In genomic region chr3:108088697-108089096, GRCh38 we compare ENCODE assay signal across 8 cellular contexts. TPM values are rescaled to one million over a fixed set of nuclear protein-coding genes. Genes with fewer than 3 reads are reported as not detected.
DNase-seq lines count a peak whose midpoint lies in the region; ATAC-seq, FAIRE-seq and TF ChIP-seq lines count a peak whose summit lies in the region.

No MANE protein-coding gene starts in this region.

- H3K36me3 ChIP-seq in keratinocyte (ENCODE audit: control insufficient read depth in 2 of 2, extremely low read depth in 1 of 2, insufficient read depth in 2 of 2, low read length in 2 of 2) (no peaks in the 10 kb centered on the region), urinary bladder (ENCODE audit: insufficient read depth) (no peaks in the 10 kb centered on the region)

- H3K23ac ChIP-seq in H9 (ENCODE audit: insufficient read length, low read depth, low read length), result no peak overlapping the region

- H2BK5ac ChIP-seq in H9 (ENCODE audit: insufficient read length, low read length), result no peak overlapping the region

- peak overlapping the region; percentile 99 for H3K4me3 Mint-ChIP-seq in activated CD4-positive, alpha-beta T cell treated with anti-CD3 and anti-CD28 coated beads, Interleukin-2, amount 10 ng/mL, durations not matched to agents 7 days and 5 days
- no peak overlapping the region for H3K4me3 Mint-ChIP-seq in H9

- peak overlapping the region; percentile 83 for H3K4me3 ChIP-seq in HL-60 (replicated peaks; ENCODE audit: insufficient read depth, low read length)
- peak overlapping the region; percentile 22 to 95 (median 41) for H3K4me3 ChIP-seq in keratinocyte (ENCODE audit: control insufficient read depth in 2 of 3, extremely low read depth in 1 of 3, insufficient read depth in 2 of 3, low read depth in 1 of 3, low read length in 3 of 3)
- peak overlapping the region; percentile 22 for H3K4me3 ChIP-seq in urinary bladder (ENCODE audit: low read depth, low read length)

- intact Hi-C loops in left colon (cut with DNase I, micrococcal nuclease), result no loop called here

- 23% methylated on average over 2 of the region's 2 CpGs for WGBS in urinary bladder
- no CpG with 5 or more reads among the region's 2 CpGs for WGBS in H9 (ENCODE audit: extremely low coverage, insufficient read length, low lambda C conversion rate)

- no peak overlapping the region for H3K18ac ChIP-seq in H9 (ENCODE audit: insufficient read length, low read depth, low read length)

- no peaks in the 10 kb centered on the region for H4K20me1 ChIP-seq in keratinocyte (ENCODE audit: control insufficient read depth, extremely low read depth, insufficient read depth, low read length)
- no peaks in the 10 kb centered on the region for H4K20me1 ChIP-seq in H9 (ENCODE audit: control insufficient read depth, insufficient read depth, insufficient read length)

- TF ChIP-seq CTCF in HL-60 (IDR thresholded peaks at IDR 0.05; ENCODE audit: insufficient read depth, low read length) (no peak), keratinocyte (optimal IDR thresholded peaks at IDR 0.05 in 1 of 3, IDR thresholded peaks at IDR 0.05 in 1 of 3, conservative IDR thresholded peaks at IDR 0.05 in 1 of 3; ENCODE audit: extremely low read depth in 1 of 3, insufficient read depth in 2 of 3, low read length in 3 of 3) (no peak), H9 (conservative IDR thresholded peaks at IDR 0.05) (no peak)

- CTCF ChIA-PET in activated CD4-positive, alpha-beta T cell treated with anti-CD3 and anti-CD28 coated beads, Interleukin-2, amount 10 ng/mL, durations not matched to agents 7 days and 5 days (lab: Charles Lee), result interaction anchor here (0.6 to 1.1 kb wide), 4 partner anchors 14 to 490 kb away, joined by 3 to 4 read pairs (median 3); no protein-coding TSS in a partner anchor

- no peak overlapping the region for H2BK15ac ChIP-seq in H9 (ENCODE audit: low read depth, low read length)

- no peak overlapping the region for H4K8ac ChIP-seq in H9 (replicated peaks; ENCODE audit: insufficient read length, low read depth, low read length)

- no peaks in the 10 kb centered on the region for H3K79me1 ChIP-seq in H9 (ENCODE audit: insufficient read depth, low read depth, low read length, poor library complexity, severe bottlenecking)

- H3K27me3 ChIP-seq in HL-60 (ENCODE audit: insufficient read depth, poor library complexity, severe bottlenecking), result no peaks in the 10 kb centered on the region
- H3K27me3 ChIP-seq in keratinocyte (ENCODE audit: control insufficient read depth, extremely low read depth, insufficient read depth, low read length), result no peaks in the 10 kb centered on the region
- H3K27me3 ChIP-seq in H9 (ENCODE audit: insufficient read depth, low read length), result peaks cover 3% of the 10 kb centered on the region; the same call in 1 of the 2 replicates

- no peak overlapping the region for H3K14ac ChIP-seq in H9 (ENCODE audit: insufficient read depth, low read length)

- no peak overlapping the region for H3T11ph ChIP-seq in H9 (ENCODE audit: low read length)

- H3K4me2 ChIP-seq in keratinocyte (ENCODE audit: control insufficient read depth, extremely low read depth, insufficient read depth, low read depth, low read length) (peak overlapping the region; percentile 97), H9 (ENCODE audit: insufficient read depth, insufficient read length, low read length) (no peak overlapping the region)

- FAIRE-seq in keratinocyte (lab: Jason Lieb, UNC), result no peak

- no peak overlapping the region for H2BK20ac ChIP-seq in H9 (ENCODE audit: low read depth, low read length, poor library complexity, severe bottlenecking)

- DNase-seq in EL (peak; percentile 57), HL-60 (ENCODE audit: low read depth in 1 of 2, low spot score in 1 of 2) (no peak), keratinocyte (ENCODE audit: low read depth, low spot score) (no peak), H9 (no peak), left colon (no peak)
- DNase-seq in activated CD4-positive, alpha-beta T cell treated with anti-CD3 and anti-CD28 coated beads, Interleukin-2, amount 10 ng/mL, durations not matched to agents 7 days and 5 days, result peak; percentile 61

- no peak overlapping the region for H2BK120ac ChIP-seq in H9 (ENCODE audit: low read depth, low read length, poor library complexity, severe bottlenecking)

- peaks cover 2% of the 10 kb centered on the region for H3K9me3 ChIP-seq in keratinocyte (ENCODE audit: control insufficient read depth, low read depth, low read length)
- H3K9me3 ChIP-seq in H9 (ENCODE audit: control insufficient read depth, low read depth, low read length), result no peaks in the 10 kb centered on the region

- H3K27ac ChIP-seq in HL-60 (replicated peaks), result peak overlapping the region; percentile 88
- peak overlapping the region; percentile 81 for H3K27ac ChIP-seq in keratinocyte (ENCODE audit: control insufficient read depth, insufficient read depth, low read length)
- H3K27ac ChIP-seq in urinary bladder (ENCODE audit: low read depth), result no peak overlapping the region
- H3K27ac ChIP-seq in H9 (ENCODE audit: insufficient read length, low read depth, low read length), result no peak overlapping the region

- H3K9me3 Mint-ChIP-seq in activated CD4-positive, alpha-beta T cell treated with anti-CD3 and anti-CD28 coated beads, Interleukin-2, amount 10 ng/mL, durations not matched to agents 7 days and 5 days, result peaks cover under 1% of the 10 kb centered on the region
- H3K9me3 Mint-ChIP-seq in H9, result peaks cover 3 to 4% of the 10 kb centered on the region in 2 experiments; a peak in 4 of 5 replicates

- peak; percentile 38 for ATAC-seq in GM19467 (IDR thresholded peaks at IDR 0.05; ENCODE audit: unreplicated experiment)
- no peak for ATAC-seq in left colon

- H3K36me3 Mint-ChIP-seq in activated CD4-positive, alpha-beta T cell treated with anti-CD3 and anti-CD28 coated beads, Interleukin-2, amount 10 ng/mL, durations not matched to agents 7 days and 5 days (ENCODE audit: low read depth), result peaks cover 21% of the 10 kb centered on the region
- H3K36me3 Mint-ChIP-seq in H9 (ENCODE audit: insufficient read depth in 1 of 3, low read depth in 3 of 3), result no peaks in the 10 kb centered on the region; a peak in 1 of 7 replicates

- peaks cover 8% of the 10 kb centered on the region for H3K4me1 ChIP-seq in keratinocyte (ENCODE audit: control insufficient read depth, extremely low read depth, insufficient read depth, low read length)
- H3K4me1 ChIP-seq in urinary bladder (ENCODE audit: insufficient read depth), result no peaks in the 10 kb centered on the region
- H3K4me1 ChIP-seq in H9 (ENCODE audit: insufficient read depth, low read length), result no peaks in the 10 kb centered on the region

- no peak overlapping the region for H4K5ac ChIP-seq in H9 (ENCODE audit: insufficient read length, low read depth, low read length)

- H2BK12ac ChIP-seq in H9 (ENCODE audit: insufficient read length, low read depth, low read length), result no peak overlapping the region

- H2AFZ ChIP-seq in keratinocyte (ENCODE audit: control insufficient read depth, low read length) (no peak overlapping the region), H9 (ENCODE audit: low read length) (no peak overlapping the region)

- peak overlapping the region; percentile 71 for H3K27ac Mint-ChIP-seq in activated CD4-positive, alpha-beta T cell treated with anti-CD3 and anti-CD28 coated beads, Interleukin-2, amount 10 ng/mL, durations not matched to agents 7 days and 5 days
- H3K27ac Mint-ChIP-seq in H9, result no peak overlapping the region

- H4K91ac ChIP-seq in H9 (ENCODE audit: insufficient read length, low read depth, low read length), result no peak overlapping the region

- no peaks in the 10 kb centered on the region for H3K9me1 ChIP-seq in keratinocyte (ENCODE audit: control insufficient read depth, extremely low read depth, insufficient read depth, low read length)

- H3K56ac ChIP-seq in H9 (ENCODE audit: insufficient read length, low read depth, low read length), result no peak overlapping the region

- H3K79me2 ChIP-seq in keratinocyte (ENCODE audit: control insufficient read depth, insufficient read depth, low read length) (peaks cover 65% of the 10 kb centered on the region), H9 (ENCODE audit: insufficient read depth, low read length) (no peaks in the 10 kb centered on the region)

- H3K9ac ChIP-seq in keratinocyte (ENCODE audit: control insufficient read depth, extremely low read depth, insufficient read depth, low read length), result peak overlapping the region; percentile 87
- no peak overlapping the region for H3K9ac ChIP-seq in H9 (ENCODE audit: extremely low read depth, insufficient read length, low read length)

- peaks cover 5% of the 10 kb centered on the region for H3K23me2 ChIP-seq in H9 (ENCODE audit: insufficient read length, low read depth, low read length, poor library complexity, severe bottlenecking)

- H3K4ac ChIP-seq in H9 (ENCODE audit: low read depth, low read length), result no peak overlapping the region

- peaks cover 24% of the 10 kb centered on the region for H3K4me1 Mint-ChIP-seq in activated CD4-positive, alpha-beta T cell treated with anti-CD3 and anti-CD28 coated beads, Interleukin-2, amount 10 ng/mL, durations not matched to agents 7 days and 5 days
- H3K4me1 Mint-ChIP-seq in H9, result peaks cover 4% of the 10 kb centered on the region in 2 experiments; a peak in 3 of 4 replicates

- H3K27me3 Mint-ChIP-seq in activated CD4-positive, alpha-beta T cell treated with anti-CD3 and anti-CD28 coated beads, Interleukin-2, amount 10 ng/mL, durations not matched to agents 7 days and 5 days, result no peaks in the 10 kb centered on the region
- peaks cover 42% of the 10 kb centered on the region for H3K27me3 Mint-ChIP-seq in H9 (ENCODE audit: low read depth)

- POLR2A ChIA-PET in activated CD4-positive, alpha-beta T cell treated with anti-CD3 and anti-CD28 coated beads, Interleukin-2, amount 10 ng/mL, durations not matched to agents 7 days and 5 days (lab: Charles Lee), result interaction anchor here (0.6 to 1.2 kb wide), 3 partner anchors 37 to 301 kb away, joined by 3 to 9 read pairs (median 3); no protein-coding TSS in a partner anchor

- H2AK5ac ChIP-seq in H9 (ENCODE audit: insufficient read length, low read length), result no peak overlapping the region

- dilution Hi-C loops in keratinocyte (cut with MboI; ENCODE audit: extremely low pct_ligation_motif_present, low sequenced_read_pairs), result no loop called here

RNA-seq across cellular contexts. Expression of gene CD47, which starts 2.1 kb away (rescaled TPM):
- total RNA-seq in activated CD4-positive, alpha-beta T cell treated with anti-CD3 and anti-CD28 coated beads, Interleukin-2, amount 10 ng/mL, durations not matched to agents 7 days and 5 days, result 100 to 1,000 TPM; 145 to 161 TPM
- polyA plus RNA-seq in keratinocyte, result 48.3 to 96.5 TPM (median 64.3 TPM) in 3 replicates
- 84.5 TPM for polyA plus RNA-seq in keratinocyte (2011; ENCODE audit: low read depth)
- polyA plus RNA-seq in keratinocyte (2011; cell fraction: cytosol; rRNA removed), result 39.4 and 72.7 TPM in 2 replicates
- polyA plus RNA-seq in keratinocyte (2011; cell fraction: nucleus; rRNA removed), result 73.2 and 105 TPM in 2 replicates
- polyA plus RNA-seq in keratinocyte (2012; ENCODE audit: low replicate concordance), result 30.9 and 48.9 TPM in 2 replicates
- 29.9 to 61.0 TPM (median 36.8 TPM) in 3 replicates for polyA minus RNA-seq in keratinocyte
- polyA minus RNA-seq in keratinocyte (2011; cell fraction: cytosol; rRNA and poly(A)+ RNA removed), result 11.7 TPM
- 29.3 and 66.9 TPM in 2 replicates for polyA minus RNA-seq in keratinocyte (2011; cell fraction: nucleus; rRNA and poly(A)+ RNA removed)
- total RNA-seq in urinary bladder, result 155 TPM
- polyA plus RNA-seq in urinary bladder, result 39.2 TPM
- 15.4 and 18.8 TPM in 2 replicates for total RNA-seq in H9 (2021)
- 10 to 100 TPM; 71.1 to 81.3 TPM for total RNA-seq in left colon

Comparison
In these comparisons a context has a peak if more than half of its experiments do, and no peak if none do; other contexts are left out.
1. DNase-seq: peak in EL (single experiment) and activated CD4-positive, alpha-beta T cell treated with anti-CD3 and anti-CD28 coated beads, Interleukin-2, amount 10 ng/mL, durations not matched to agents 7 days and 5 days (single experiment); none in HL-60 (0 of 2), keratinocyte (single experiment), H9 (single experiment) and left colon (0 of 2).
2. H3K27ac ChIP-seq: peak in HL-60 (single experiment) and keratinocyte (single experiment); none in urinary bladder (single experiment) and H9 (single experiment).
3. H3K4me3 ChIP-seq: peak in every context shown above with its lines; median percentile 83 in HL-60; 41 in keratinocyte; 22 in urinary bladder.